Comparison of ENCODE assay signal across 8 cellular contexts in the genomic region with DNA sequence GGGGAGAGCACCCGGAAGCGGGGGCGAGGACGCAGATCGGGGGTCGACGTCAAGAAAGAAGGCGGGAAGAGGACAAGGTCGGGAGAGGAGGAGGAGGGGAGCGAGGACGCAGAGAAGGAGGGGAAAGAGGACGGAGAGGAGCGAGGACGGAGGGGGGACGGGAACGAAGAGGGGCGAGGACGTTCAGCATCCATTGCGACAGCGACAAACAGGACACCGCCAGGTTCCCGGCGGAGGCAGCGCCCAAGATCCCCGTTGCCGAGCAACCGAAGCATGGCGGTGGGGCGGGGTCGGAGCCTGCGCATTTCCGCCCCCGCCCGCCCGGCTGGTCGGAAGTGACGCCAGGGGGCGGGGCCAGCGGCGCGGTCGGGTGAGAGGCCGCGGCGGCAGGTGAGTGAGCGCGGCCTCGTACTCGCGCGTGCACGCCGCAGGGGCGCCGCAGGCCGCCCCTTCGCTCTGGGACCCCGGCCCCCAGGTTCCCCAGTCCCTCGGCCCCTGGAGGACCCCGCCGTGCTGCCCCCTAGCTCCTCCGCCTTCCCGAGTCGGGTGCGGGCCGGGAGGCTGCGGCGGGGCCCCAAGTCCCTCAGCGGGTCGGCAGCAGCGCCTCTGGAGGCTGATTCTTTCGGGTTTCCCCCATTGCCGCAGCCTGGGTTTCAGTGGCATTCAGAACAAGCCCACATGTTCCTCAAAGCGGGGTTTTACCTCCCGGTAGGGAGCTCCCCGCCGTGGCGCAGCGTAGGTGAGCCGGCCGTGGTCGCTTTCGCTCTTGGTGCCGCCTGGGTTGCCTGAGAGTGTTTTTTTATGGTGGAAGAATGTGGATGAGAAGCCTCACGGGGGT. TPM values are rescaled to one million over a fixed set of nuclear protein-coding genes. Genes with fewer than 3 reads are reported as not detected.
A peak's percentile ranks its signal among the peaks of the same experiment; 100 is the strongest.
DNase-seq lines count a peak whose midpoint lies in the region; ATAC-seq and TF ChIP-seq lines count a peak whose summit lies in the region.

FAM234A (plus strand) TSS at position 354 of the 838 bp plus-strand sequence. CDS start 19,593 bp downstream, outside the sequence.

- no peaks in the 10 kb centered on the region for H3K4me1 ChIP-seq in fibroblast of lung (ENCODE audit: control insufficient read depth, extremely low read depth, insufficient read depth, low read length)
- H3K4me1 ChIP-seq in naive thymus-derived CD4-positive, alpha-beta T cell (ENCODE audit: control insufficient read depth in 2 of 2, insufficient read depth in 2 of 2, low read length in 2 of 2), result peaks cover 0 to 5% of the 10 kb centered on the region in 2 donors

- H3K9ac ChIP-seq in fibroblast of lung (ENCODE audit: insufficient read depth, low read length), result peak within 1 kb of the TSS; percentile 96

- H3K36me3 Mint-ChIP-seq in activated T-helper 1 cell treated with anti-CD3 and anti-CD28 coated beads, Interleukin-12 subunit alpha, Interleukin-12 subunit beta, Interleukin-2, Interleukin-4 antibody, amounts not matched to agents 30 ng/mL and 10 ng/mL and 1 ng/mL, durations not matched to agents 14 hours and 24 hours and 36 hours (ENCODE audit: low read depth), result no peaks in the 10 kb centered on the region
- H3K36me3 Mint-ChIP-seq in naive thymus-derived CD4-positive, alpha-beta T cell, result peaks cover 0 to 1% (median 0%) of the 10 kb centered on the region in 5 donors
- H3K36me3 Mint-ChIP-seq in stimulated activated naive B cell treated with anti-CD40 and anti-IgM and Interleukin-4, amounts not matched to agents 10 μg/mL and 1 μg/mL and 100 μg/mL, for 72 hours, result peaks cover 8 to 14% of the 10 kb centered on the region in 2 donors

- peak within 1 kb of the TSS; percentile 96 for H3K4me3 Mint-ChIP-seq in activated T-helper 1 cell treated with anti-CD3 and anti-CD28 coated beads, Interleukin-12 subunit alpha, Interleukin-12 subunit beta, Interleukin-2, Interleukin-4 antibody, amounts not matched to agents 30 ng/mL and 10 ng/mL and 1 ng/mL, durations not matched to agents 14 hours and 24 hours and 36 hours
- peak within 1 kb of the TSS; percentile 81 to 99 (median 96) for H3K4me3 Mint-ChIP-seq in naive thymus-derived CD4-positive, alpha-beta T cell
- H3K4me3 Mint-ChIP-seq in stimulated activated naive B cell treated with anti-CD40 and anti-IgM and Interleukin-4, amounts not matched to agents 10 μg/mL and 1 μg/mL and 100 μg/mL, for 72 hours, result peak within 1 kb of the TSS; percentile 93 to 96

- TF ChIP-seq CTCF in LNCAP (IDR thresholded peaks at IDR 0.05), result peak; percentile 45
- peak; percentile 36 to 41 for TF ChIP-seq CTCF in fibroblast of lung (conservative IDR thresholded peaks at IDR 0.05 in 1 of 2, IDR thresholded peaks at IDR 0.05 in 1 of 2; ENCODE audit: low read depth in 1 of 2, low read length in 2 of 2)

- H3K4me1 Mint-ChIP-seq in activated T-helper 1 cell treated with anti-CD3 and anti-CD28 coated beads, Interleukin-12 subunit alpha, Interleukin-12 subunit beta, Interleukin-2, Interleukin-4 antibody, amounts not matched to agents 30 ng/mL and 10 ng/mL and 1 ng/mL, durations not matched to agents 14 hours and 24 hours and 36 hours (ENCODE audit: low read depth), result peaks cover 14% of the 10 kb centered on the region
- peaks cover 7 to 25% (median 16%) of the 10 kb centered on the region in 7 donors for H3K4me1 Mint-ChIP-seq in naive thymus-derived CD4-positive, alpha-beta T cell
- peaks cover 11 to 22% of the 10 kb centered on the region in 2 donors for H3K4me1 Mint-ChIP-seq in stimulated activated naive B cell treated with anti-CD40 and anti-IgM and Interleukin-4, amounts not matched to agents 10 μg/mL and 1 μg/mL and 100 μg/mL, for 72 hours

- no peaks in the 10 kb centered on the region for H3K27me3 ChIP-seq in fibroblast of lung (ENCODE audit: control insufficient read depth, insufficient read depth, low read length)
- no peaks in the 10 kb centered on the region for H3K27me3 ChIP-seq in naive thymus-derived CD4-positive, alpha-beta T cell (ENCODE audit: control insufficient read depth in 2 of 2, insufficient read depth in 2 of 2, low read length in 2 of 2)

- H3K27ac Mint-ChIP-seq in activated T-helper 1 cell treated with anti-CD3 and anti-CD28 coated beads, Interleukin-12 subunit alpha, Interleukin-12 subunit beta, Interleukin-2, Interleukin-4 antibody, amounts not matched to agents 30 ng/mL and 10 ng/mL and 1 ng/mL, durations not matched to agents 14 hours and 24 hours and 36 hours, result peak within 1 kb of the TSS; percentile 98
- peak within 1 kb of the TSS; percentile 90 to 100 (median 99) for H3K27ac Mint-ChIP-seq in naive thymus-derived CD4-positive, alpha-beta T cell
- H3K27ac Mint-ChIP-seq in stimulated activated naive B cell treated with anti-CD40 and anti-IgM and Interleukin-4, amounts not matched to agents 10 μg/mL and 1 μg/mL and 100 μg/mL, for 72 hours, result peak within 1 kb of the TSS; percentile 97

- H3K9me3 Mint-ChIP-seq in activated T-helper 1 cell treated with anti-CD3 and anti-CD28 coated beads, Interleukin-12 subunit alpha, Interleukin-12 subunit beta, Interleukin-2, Interleukin-4 antibody, amounts not matched to agents 30 ng/mL and 10 ng/mL and 1 ng/mL, durations not matched to agents 14 hours and 24 hours and 36 hours, result no peaks in the 10 kb centered on the region
- H3K9me3 Mint-ChIP-seq in naive thymus-derived CD4-positive, alpha-beta T cell, result peaks cover 0 to 2% (median 0%) of the 10 kb centered on the region in 11 donors
- peaks cover 0 to 2% of the 10 kb centered on the region in 2 donors for H3K9me3 Mint-ChIP-seq in stimulated activated naive B cell treated with anti-CD40 and anti-IgM and Interleukin-4, amounts not matched to agents 10 μg/mL and 1 μg/mL and 100 μg/mL, for 72 hours

- peak within 1 kb of the TSS; percentile 86 to 97 (median 94) for H3K4me3 ChIP-seq in fibroblast of lung (replicated peaks in 1 of 4; ENCODE audit: control extremely low read depth in 1 of 4, insufficient read depth in 1 of 4, low read depth in 3 of 4, low read length in 4 of 4)
- peak within 1 kb of the TSS; percentile 82 for H3K4me3 ChIP-seq in naive thymus-derived CD4-positive, alpha-beta T cell (ENCODE audit: low read length)

- no peaks in the 10 kb centered on the region for H3K9me3 ChIP-seq in fibroblast of lung (ENCODE audit: control insufficient read depth, insufficient read depth, low read depth, low read length)
- H3K9me3 ChIP-seq in naive thymus-derived CD4-positive, alpha-beta T cell (ENCODE audit: control insufficient read depth in 2 of 3, low read length in 3 of 3), result no peaks in the 10 kb centered on the region

- H3K79me2 ChIP-seq in fibroblast of lung (ENCODE audit: control insufficient read depth, insufficient read depth, low read length), result no peaks in the 10 kb centered on the region

- H3K36me3 ChIP-seq in fibroblast of lung (ENCODE audit: control insufficient read depth, insufficient read depth, low read length), result no peaks in the 10 kb centered on the region
- H3K36me3 ChIP-seq in naive thymus-derived CD4-positive, alpha-beta T cell (ENCODE audit: control insufficient read depth in 2 of 3, insufficient read depth in 3 of 3, low read length in 3 of 3), result no peaks in the 10 kb centered on the region

- POLR2A ChIA-PET in naive thymus-derived CD4-positive, alpha-beta T cell (lab: Charles Lee), result interaction anchor here (0.8 to 2.5 kb wide), 12 partner anchors 12 to 147 kb away, joined by 3 to 14 read pairs (median 4); partner anchors contain the start of genes AXIN1 and PGAP6

- peak; percentile 96 for DNase-seq in ELF-1 (ENCODE audit: low read depth, low spot score)
- DNase-seq in GOT3 (lab: John Stamatoyannopoulos, UW), result peak; percentile 67
- DNase-seq in RPMI7951 (ENCODE audit: low read depth), result peak; percentile 86
- peak; percentile 92 for DNase-seq in activated T-helper 1 cell treated with anti-CD3 and anti-CD28 coated beads, Interleukin-12 subunit alpha, Interleukin-12 subunit beta, Interleukin-2, Interleukin-4 antibody, amounts not matched to agents 30 ng/mL and 10 ng/mL and 1 ng/mL, durations not matched to agents 14 hours and 24 hours and 36 hours (ENCODE audit: low spot score)
- DNase-seq in fibroblast of lung (ENCODE audit: low read depth in 2 of 2), result peak; percentile 85 to 91
- DNase-seq in naive thymus-derived CD4-positive, alpha-beta T cell, result peak; percentile 93 to 98 (median 97)
- DNase-seq in stimulated activated naive B cell treated with anti-CD40 and anti-IgM and Interleukin-4, amounts not matched to agents 10 μg/mL and 1 μg/mL and 100 μg/mL, for 72 hours, result peak; percentile 94

- H3K27ac ChIP-seq in fibroblast of lung (ENCODE audit: insufficient read depth, low read length), result peak within 1 kb of the TSS; percentile 100
- H3K27ac ChIP-seq in naive thymus-derived CD4-positive, alpha-beta T cell (ENCODE audit: low read depth, low read length), result peak within 1 kb of the TSS; percentile 99

- peak within 1 kb of the TSS; percentile 90 for H3K4me2 ChIP-seq in fibroblast of lung (ENCODE audit: extremely low read depth, insufficient read depth, low read length)

- CTCF ChIA-PET in naive thymus-derived CD4-positive, alpha-beta T cell (lab: Charles Lee), result interaction anchor here (0.8 to 1.8 kb wide), 7 partner anchors 84 to 132 kb away, joined by 3 to 7 read pairs (median 4); no protein-coding TSS in a partner anchor

- H4K20me1 ChIP-seq in fibroblast of lung (ENCODE audit: control insufficient read depth, extremely low read depth, insufficient read depth, low read length), result no peaks in the 10 kb centered on the region

- ATAC-seq in naive thymus-derived CD4-positive, alpha-beta T cell, result peak; percentile 90
- peak; percentile 90 to 92 for ATAC-seq in stimulated activated naive B cell treated with anti-CD40 and anti-IgM and Interleukin-4, amounts not matched to agents 10 μg/mL and 1 μg/mL and 100 μg/mL, for 72 hours (replicated peaks)

- peak within 1 kb of the TSS; percentile 100 for H2AFZ ChIP-seq in fibroblast of lung (ENCODE audit: low read length)

- intact Hi-C loops in activated T-helper 1 cell treated with anti-CD3 and anti-CD28 coated beads, Interleukin-12 subunit alpha, Interleukin-12 subunit beta, Interleukin-2, Interleukin-4 antibody, amounts not matched to agents 30 ng/mL and 10 ng/mL and 1 ng/mL, durations not matched to agents 14 hours and 24 hours and 36 hours (cut with micrococcal nuclease), result loop anchor here (1.0 to 2.0 kb wide), 6 partner anchors 18 to 355 kb away; partner anchors contain the start of genes AXIN1, CAPN15 and RAB11FIP3
- intact Hi-C loops in naive thymus-derived CD4-positive, alpha-beta T cell (cut with micrococcal nuclease), result loop anchor here (1.0 to 5.0 kb wide), 12 partner anchors 18 to 448 kb away; partner anchors contain the start of genes AXIN1 (in 2 of the 2), NPRL3 (in 2 of the 2), CAPN15 (in 1 of the 2) and DECR2 (in 1 of the 2)

- peaks cover 6% of the 10 kb centered on the region for H3K27me3 Mint-ChIP-seq in activated T-helper 1 cell treated with anti-CD3 and anti-CD28 coated beads, Interleukin-12 subunit alpha, Interleukin-12 subunit beta, Interleukin-2, Interleukin-4 antibody, amounts not matched to agents 30 ng/mL and 10 ng/mL and 1 ng/mL, durations not matched to agents 14 hours and 24 hours and 36 hours (ENCODE audit: insufficient read depth)
- peaks cover 0 to 3% (median 0%) of the 10 kb centered on the region in 5 donors for H3K27me3 Mint-ChIP-seq in naive thymus-derived CD4-positive, alpha-beta T cell
- no peaks in the 10 kb centered on the region for H3K27me3 Mint-ChIP-seq in stimulated activated naive B cell treated with anti-CD40 and anti-IgM and Interleukin-4, amounts not matched to agents 10 μg/mL and 1 μg/mL and 100 μg/mL, for 72 hours

RNA-seq across cellular contexts. Expression of gene FAM234A, which starts in this region (rescaled TPM):
- total RNA-seq in RPMI7951 (2014; rRNA removed; shearing (Covaris generic)), result 38.1 and 76.0 TPM in 2 replicates
- total RNA-seq in activated T-helper 1 cell treated with anti-CD3 and anti-CD28 coated beads, Interleukin-12 subunit alpha, Interleukin-12 subunit beta, Interleukin-2, Interleukin-4 antibody, amounts not matched to agents 30 ng/mL and 10 ng/mL and 1 ng/mL, durations not matched to agents 14 hours and 24 hours and 36 hours, result 18.0 and 21.2 TPM in 2 replicates
- 67.0 and 68.5 TPM in 2 replicates for total RNA-seq in fibroblast of lung
- 53.7 and 64.8 TPM in 2 replicates for polyA plus RNA-seq in fibroblast of lung
- 68.4 and 90.0 TPM in 2 replicates for polyA plus RNA-seq in fibroblast of lung (2012)
- 40.6 and 54.7 TPM in 2 replicates for polyA minus RNA-seq in fibroblast of lung (ENCODE audit: low replicate concordance)
- 10 to 100 TPM; 30.4 to 43.9 (median 32.9) TPM for total RNA-seq in naive thymus-derived CD4-positive, alpha-beta T cell
- polyA plus RNA-seq in naive thymus-derived CD4-positive, alpha-beta T cell, result 10 to 100 TPM; 31.3 to 42.2 TPM

Comparison
In these comparisons a context has a peak if more than half of its experiments do, and no peak if none do; other contexts are left out.
1. Peak in every context shown above with its lines: DNase-seq, ATAC-seq, H3K4me3 ChIP-seq and H3K27ac ChIP-seq.